1 cellular context compared by ENCODE assay signal in the genomic region with DNA sequence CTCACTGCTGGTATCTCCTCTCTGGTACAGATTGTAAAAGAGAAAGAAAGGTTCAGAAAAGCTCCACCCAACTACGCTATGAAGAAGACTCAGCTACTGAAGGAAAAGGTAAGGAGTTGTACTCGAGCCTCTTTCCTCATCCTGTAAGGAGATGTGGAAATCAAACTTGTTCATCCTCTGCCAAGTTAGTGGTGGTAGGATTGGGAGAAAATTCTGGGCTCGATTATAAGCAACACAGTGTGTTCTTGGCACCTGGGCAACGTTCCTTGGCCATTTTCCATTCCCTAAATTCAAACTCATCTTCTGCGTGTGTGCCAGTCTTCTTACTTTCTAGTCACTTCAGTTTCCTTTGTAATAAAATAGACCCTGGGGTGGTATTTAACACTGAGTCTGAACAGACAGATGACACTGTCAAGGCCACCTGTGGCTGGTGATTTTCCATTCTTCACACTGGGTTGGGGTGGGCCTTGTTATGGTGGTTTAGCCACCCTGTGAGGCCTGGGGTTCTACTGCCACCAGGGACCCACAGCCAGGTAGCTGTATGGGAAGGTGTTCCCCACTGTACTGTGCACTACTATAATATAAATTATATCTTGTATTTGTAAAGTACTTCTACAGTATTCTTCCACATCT.
TF ChIP-seq lines count a peak whose summit lies in the region.

No MANE protein-coding gene starts in this region.

TF ChIP-seq in HepG2, 621 proteins besides CTCF, POLR2A, EP300 and RAD21:
- no peak for TF ChIP-seq MEF2D (CRISPR knock-in tag; IDR thresholded peaks at IDR 0.05)
- TF ChIP-seq, protein P1, sequence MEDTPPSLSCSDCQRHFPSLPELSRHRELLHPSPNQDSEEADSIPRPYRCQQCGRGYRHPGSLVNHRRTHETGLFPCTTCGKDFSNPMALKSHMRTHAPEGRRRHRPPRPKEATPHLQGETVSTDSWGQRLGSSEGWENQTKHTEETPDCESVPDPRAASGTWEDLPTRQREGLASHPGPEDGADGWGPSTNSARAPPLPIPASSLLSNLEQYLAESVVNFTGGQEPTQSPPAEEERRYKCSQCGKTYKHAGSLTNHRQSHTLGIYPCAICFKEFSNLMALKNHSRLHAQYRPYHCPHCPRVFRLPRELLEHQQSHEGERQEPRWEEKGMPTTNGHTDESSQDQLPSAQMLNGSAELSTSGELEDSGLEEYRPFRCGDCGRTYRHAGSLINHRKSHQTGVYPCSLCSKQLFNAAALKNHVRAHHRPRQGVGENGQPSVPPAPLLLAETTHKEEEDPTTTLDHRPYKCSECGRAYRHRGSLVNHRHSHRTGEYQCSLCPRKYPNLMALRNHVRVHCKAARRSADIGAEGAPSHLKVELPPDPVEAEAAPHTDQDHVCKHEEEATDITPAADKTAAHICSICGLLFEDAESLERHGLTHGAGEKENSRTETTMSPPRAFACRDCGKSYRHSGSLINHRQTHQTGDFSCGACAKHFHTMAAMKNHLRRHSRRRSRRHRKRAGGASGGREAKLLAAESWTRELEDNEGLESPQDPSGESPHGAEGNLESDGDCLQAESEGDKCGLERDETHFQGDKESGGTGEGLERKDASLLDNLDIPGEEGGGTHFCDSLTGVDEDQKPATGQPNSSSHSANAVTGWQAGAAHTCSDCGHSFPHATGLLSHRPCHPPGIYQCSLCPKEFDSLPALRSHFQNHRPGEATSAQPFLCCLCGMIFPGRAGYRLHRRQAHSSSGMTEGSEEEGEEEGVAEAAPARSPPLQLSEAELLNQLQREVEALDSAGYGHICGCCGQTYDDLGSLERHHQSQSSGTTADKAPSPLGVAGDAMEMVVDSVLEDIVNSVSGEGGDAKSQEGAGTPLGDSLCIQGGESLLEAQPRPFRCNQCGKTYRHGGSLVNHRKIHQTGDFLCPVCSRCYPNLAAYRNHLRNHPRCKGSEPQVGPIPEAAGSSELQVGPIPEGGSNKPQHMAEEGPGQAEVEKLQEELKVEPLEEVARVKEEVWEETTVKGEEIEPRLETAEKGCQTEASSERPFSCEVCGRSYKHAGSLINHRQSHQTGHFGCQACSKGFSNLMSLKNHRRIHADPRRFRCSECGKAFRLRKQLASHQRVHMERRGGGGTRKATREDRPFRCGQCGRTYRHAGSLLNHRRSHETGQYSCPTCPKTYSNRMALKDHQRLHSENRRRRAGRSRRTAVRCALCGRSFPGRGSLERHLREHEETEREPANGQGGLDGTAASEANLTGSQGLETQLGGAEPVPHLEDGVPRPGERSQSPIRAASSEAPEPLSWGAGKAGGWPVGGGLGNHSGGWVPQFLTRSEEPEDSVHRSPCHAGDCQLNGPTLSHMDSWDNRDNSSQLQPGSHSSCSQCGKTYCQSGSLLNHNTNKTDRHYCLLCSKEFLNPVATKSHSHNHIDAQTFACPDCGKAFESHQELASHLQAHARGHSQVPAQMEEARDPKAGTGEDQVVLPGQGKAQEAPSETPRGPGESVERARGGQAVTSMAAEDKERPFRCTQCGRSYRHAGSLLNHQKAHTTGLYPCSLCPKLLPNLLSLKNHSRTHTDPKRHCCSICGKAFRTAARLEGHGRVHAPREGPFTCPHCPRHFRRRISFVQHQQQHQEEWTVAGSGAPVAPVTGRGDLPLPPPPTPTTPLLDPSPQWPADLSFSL (CRISPR knock-in tag; IDR thresholded peaks at IDR 0.05): no peak
- TF ChIP-seq XBP1 (CRISPR knock-in tag; IDR thresholded peaks at IDR 0.05): no peak
- TF ChIP-seq HOXD1 (CRISPR knock-in tag; IDR thresholded peaks at IDR 0.05): no peak
- no peak for TF ChIP-seq ARNT (IDR thresholded peaks at IDR 0.05)
- no peak for TF ChIP-seq KDM2A (CRISPR knock-in tag; IDR thresholded peaks at IDR 0.05; ENCODE audit: borderline replicate concordance, low read depth)
- TF ChIP-seq THAP11 (CRISPR knock-in tag; IDR thresholded peaks at IDR 0.05): no peak
